ENCODE assay signal across 13 cellular contexts in genomic region chr1:150552692-150553278, GRCh38. TPM values are rescaled to one million over a fixed set of nuclear protein-coding genes. Genes with fewer than 3 reads are reported as not detected.
DNase-seq lines count a peak whose midpoint lies in the region; ATAC-seq and TF ChIP-seq lines count a peak whose summit lies in the region.
"Had no signal": no experiment of that assay in that cellular context is flagged by ENCODE, and none has a peak within 500 bp of the region (broad histone marks: within the 10 kb centered on the region; RNA-seq: fewer than 3 reads in every experiment).

No MANE protein-coding gene starts in this region.

- no peaks in the 10 kb centered on the region for H3K79me2 ChIP-seq in DND-41 (ENCODE audit: insufficient read depth, low read length)

- no peaks in the 10 kb centered on the region for H3K9me3 Mint-ChIP-seq in stimulated activated memory B cell treated with anti-CD40 and anti-IgM and Interleukin-4, amounts not matched to agents 10 μg/mL and 1 μg/mL and 100 μg/mL, for 72 hours
- H3K9me3 Mint-ChIP-seq: activated naive CD8-positive, alpha-beta T cell treated with anti-CD3 and anti-CD28 coated beads, Interleukin-2, amount 50 U/mL, for 24 hours had no signal

- H3K36me3 ChIP-seq in DND-41 (ENCODE audit: insufficient read depth, low read length) (no peaks in the 10 kb centered on the region), adipocyte (ENCODE audit: control insufficient read depth, insufficient read depth, low read length, severe bottlenecking) (peaks cover 25% of the 10 kb centered on the region)

- H3K9ac ChIP-seq in DND-41 (ENCODE audit: low read depth, low read length) (no peak overlapping the region), adipocyte (ENCODE audit: low read length) (peak overlapping the region; percentile 83)

- peaks cover 39% of the 10 kb centered on the region for H3K4me1 Mint-ChIP-seq in stimulated activated memory B cell treated with anti-CD40 and anti-IgM and Interleukin-4, amounts not matched to agents 10 μg/mL and 1 μg/mL and 100 μg/mL, for 72 hours

- H3K4me3 ChIP-seq in DND-41 (ENCODE audit: low read depth in 1 of 2, low read length in 2 of 2) = no peak overlapping the region
- H3K4me3 ChIP-seq in adipocyte (ENCODE audit: low read length) = peak overlapping the region; percentile 60

- no peak overlapping the region for H3K4me2 ChIP-seq in DND-41 (ENCODE audit: insufficient read depth, low read length)

- H4K20me1 ChIP-seq in DND-41 (ENCODE audit: insufficient read depth, low read length) = no peaks in the 10 kb centered on the region

- peak overlapping the region; percentile 30 for H3K27ac Mint-ChIP-seq in stimulated activated memory B cell treated with anti-CD40 and anti-IgM and Interleukin-4, amounts not matched to agents 10 μg/mL and 1 μg/mL and 100 μg/mL, for 72 hours
- H3K27ac Mint-ChIP-seq: activated naive CD8-positive, alpha-beta T cell treated with anti-CD3 and anti-CD28 coated beads, Interleukin-2, amount 50 U/mL, for 24 hours had no signal

- ATAC-seq in DND-41 (ENCODE audit: insufficient read depth, low read depth) (peak; percentile 32; the same call in 1 of the 3 replicates), left lobe of liver (peak; percentile 10)
- no peak for ATAC-seq in stimulated activated memory B cell treated with anti-CD40 and anti-IgM and Interleukin-4, amounts not matched to agents 10 μg/mL and 1 μg/mL and 100 μg/mL, for 72 hours

- TF ChIP-seq CTCF in DND-41 (IDR thresholded peaks at IDR 0.05; ENCODE audit: borderline replicate concordance, extremely low read depth, low read length, poor library complexity, severe bottlenecking) = no peak

- H3K4me3 Mint-ChIP-seq in stimulated activated memory B cell treated with anti-CD40 and anti-IgM and Interleukin-4, amounts not matched to agents 10 μg/mL and 1 μg/mL and 100 μg/mL, for 72 hours = no peak overlapping the region
- H3K4me3 Mint-ChIP-seq: activated naive CD8-positive, alpha-beta T cell treated with anti-CD3 and anti-CD28 coated beads, Interleukin-2, amount 50 U/mL, for 24 hours had no signal

- H3K4me1 ChIP-seq in DND-41 (ENCODE audit: insufficient read depth, low read length) = peaks cover 6% of the 10 kb centered on the region; the same call in 1 of the 2 replicates
- peaks cover 41% of the 10 kb centered on the region for H3K4me1 ChIP-seq in adipocyte (ENCODE audit: control insufficient read depth, insufficient read depth, low read length)

- no peak overlapping the region for H3K27ac ChIP-seq in DND-41 (ENCODE audit: low read length)
- H3K27ac ChIP-seq: VCaP had no signal

- H3K27me3 ChIP-seq in DND-41 (ENCODE audit: insufficient read depth, low read length, poor library complexity) (peaks cover 11% of the 10 kb centered on the region), adipocyte (replicated peaks; ENCODE audit: control insufficient read depth, insufficient read depth, low read length) (no peaks in the 10 kb centered on the region)

- DNase-seq in DND-41 (no peak), adipocyte (ENCODE audit: low read depth) (no peak), left lobe of liver (ENCODE audit: low spot score) (no peak), cortex of kidney (lab: John Stamatoyannopoulos, UW) (no peak), AG08396 (ENCODE audit: low spot score) (no peak), retina (no peak)
- DNase-seq in stimulated activated CD4-positive, alpha-beta T cell treated with anti-CD3 and anti-CD28 coated beads, Interleukin-4, amount 100 ng/mL, for 1 hour = no peak
- DNase-seq: activated naive CD8-positive, alpha-beta T cell treated with anti-CD3 and anti-CD28 coated beads, Interleukin-2, amount 50 U/mL, for 24 hours; DMS79; stimulated activated CD4-positive, alpha-beta T cell treated with anti-CD3 and anti-CD28 coated beads, Interleukin-2, amount 100 ng/mL, for 24 hours had no signal

- H3K9me3 ChIP-seq in DND-41 (ENCODE audit: insufficient read depth, low read length, severe bottlenecking) (no peaks in the 10 kb centered on the region), adipocyte (ENCODE audit: control insufficient read depth, low read length) (no peaks in the 10 kb centered on the region)

- H2AFZ ChIP-seq in DND-41 (ENCODE audit: low read depth, low read length) = no peak overlapping the region

- H3K27me3 Mint-ChIP-seq in stimulated activated memory B cell treated with anti-CD40 and anti-IgM and Interleukin-4, amounts not matched to agents 10 μg/mL and 1 μg/mL and 100 μg/mL, for 72 hours = peaks cover 8% of the 10 kb centered on the region

- H3K36me3 Mint-ChIP-seq in stimulated activated memory B cell treated with anti-CD40 and anti-IgM and Interleukin-4, amounts not matched to agents 10 μg/mL and 1 μg/mL and 100 μg/mL, for 72 hours = no peaks in the 10 kb centered on the region

RNA-seq across cellular contexts. Expression of gene ADAMTSL4, which starts 3.6 kb away (rescaled TPM):
- total RNA-seq in left lobe of liver = 38.5 TPM

RNA-seq across cellular contexts. Expression of gene MCL1, which starts 26.6 kb away (rescaled TPM):
- total RNA-seq in left lobe of liver = 103 TPM

RNA-seq across cellular contexts. Expression of gene FALEC, which starts 37.2 kb away (rescaled TPM):
- total RNA-seq in left lobe of liver = 0.35 TPM
- total RNA-seq: mesenteric fat pad had no signal

RNA-seq across cellular contexts. Expression of gene ECM1, which starts 44.9 kb away (rescaled TPM):
- 15.3 TPM for total RNA-seq in left lobe of liver
